In genomic region chr13:98293103-98293502, GRCh38 we compare ENCODE assay signal across 1 cellular context.
A peak's percentile ranks its signal among the peaks of the same experiment; 100 is the strongest.
TF ChIP-seq lines count a peak whose summit lies in the region.

No MANE protein-coding gene starts in this region.

TF ChIP-seq in HepG2, 621 proteins besides CTCF, POLR2A, EP300 and RAD21 (continued from another document):
- TF ChIP-seq TFE3 (CRISPR knock-in tag; IDR thresholded peaks at IDR 0.05), result peak; percentile 36; the same call in 1 of the 2 replicates
- 0 out of 2 replicates have a peak, but pooled peaks have one; percentile 39 for TF ChIP-seq ZBTB39 (CRISPR knock-in tag; IDR thresholded peaks at IDR 0.05)
- TF ChIP-seq BCL6 (CRISPR knock-in tag; IDR thresholded peaks at IDR 0.05), result peak; percentile 70
- TF ChIP-seq FOXO1 (CRISPR knock-in tag; IDR thresholded peaks at IDR 0.05), result peak; percentile 44; the same call in 1 of the 2 replicates
- TF ChIP-seq, protein P1, sequence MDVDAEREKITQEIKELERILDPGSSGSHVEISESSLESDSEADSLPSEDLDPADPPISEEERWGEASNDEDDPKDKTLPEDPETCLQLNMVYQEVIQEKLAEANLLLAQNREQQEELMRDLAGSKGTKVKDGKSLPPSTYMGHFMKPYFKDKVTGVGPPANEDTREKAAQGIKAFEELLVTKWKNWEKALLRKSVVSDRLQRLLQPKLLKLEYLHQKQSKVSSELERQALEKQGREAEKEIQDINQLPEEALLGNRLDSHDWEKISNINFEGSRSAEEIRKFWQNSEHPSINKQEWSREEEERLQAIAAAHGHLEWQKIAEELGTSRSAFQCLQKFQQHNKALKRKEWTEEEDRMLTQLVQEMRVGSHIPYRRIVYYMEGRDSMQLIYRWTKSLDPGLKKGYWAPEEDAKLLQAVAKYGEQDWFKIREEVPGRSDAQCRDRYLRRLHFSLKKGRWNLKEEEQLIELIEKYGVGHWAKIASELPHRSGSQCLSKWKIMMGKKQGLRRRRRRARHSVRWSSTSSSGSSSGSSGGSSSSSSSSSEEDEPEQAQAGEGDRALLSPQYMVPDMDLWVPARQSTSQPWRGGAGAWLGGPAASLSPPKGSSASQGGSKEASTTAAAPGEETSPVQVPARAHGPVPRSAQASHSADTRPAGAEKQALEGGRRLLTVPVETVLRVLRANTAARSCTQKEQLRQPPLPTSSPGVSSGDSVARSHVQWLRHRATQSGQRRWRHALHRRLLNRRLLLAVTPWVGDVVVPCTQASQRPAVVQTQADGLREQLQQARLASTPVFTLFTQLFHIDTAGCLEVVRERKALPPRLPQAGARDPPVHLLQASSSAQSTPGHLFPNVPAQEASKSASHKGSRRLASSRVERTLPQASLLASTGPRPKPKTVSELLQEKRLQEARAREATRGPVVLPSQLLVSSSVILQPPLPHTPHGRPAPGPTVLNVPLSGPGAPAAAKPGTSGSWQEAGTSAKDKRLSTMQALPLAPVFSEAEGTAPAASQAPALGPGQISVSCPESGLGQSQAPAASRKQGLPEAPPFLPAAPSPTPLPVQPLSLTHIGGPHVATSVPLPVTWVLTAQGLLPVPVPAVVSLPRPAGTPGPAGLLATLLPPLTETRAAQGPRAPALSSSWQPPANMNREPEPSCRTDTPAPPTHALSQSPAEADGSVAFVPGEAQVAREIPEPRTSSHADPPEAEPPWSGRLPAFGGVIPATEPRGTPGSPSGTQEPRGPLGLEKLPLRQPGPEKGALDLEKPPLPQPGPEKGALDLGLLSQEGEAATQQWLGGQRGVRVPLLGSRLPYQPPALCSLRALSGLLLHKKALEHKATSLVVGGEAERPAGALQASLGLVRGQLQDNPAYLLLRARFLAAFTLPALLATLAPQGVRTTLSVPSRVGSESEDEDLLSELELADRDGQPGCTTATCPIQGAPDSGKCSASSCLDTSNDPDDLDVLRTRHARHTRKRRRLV (CRISPR knock-in tag; IDR thresholded peaks at IDR 0.05), result no peak
- no peak for TF ChIP-seq CCAR2 (optimal IDR thresholded peaks at IDR 0.05; ENCODE audit: low read depth, low read length)
- peak; percentile 38 for TF ChIP-seq NR2F6 (IDR thresholded peaks at IDR 0.05)
- TF ChIP-seq NR2F6 (CRISPR knock-in tag; IDR thresholded peaks at IDR 0.05), result peak; percentile 38; the same call in 1 of the 2 replicates
